In genomic region chr20:56316051-56316450, GRCh38 we compare ENCODE assay signal across 22 cellular contexts. TPM values are rescaled to one million over a fixed set of nuclear protein-coding genes. Genes with fewer than 3 reads are reported as not detected.
A peak's percentile ranks its signal among the peaks of the same experiment; 100 is the strongest.
DNase-seq lines count a peak whose midpoint lies in the region; ATAC-seq, FAIRE-seq and TF ChIP-seq lines count a peak whose summit lies in the region.
"Had no signal": no experiment of that assay in that cellular context is flagged by ENCODE, and none has a peak within 500 bp of the region (broad histone marks: within the 10 kb centered on the region; RNA-seq: fewer than 3 reads in every experiment).

No MANE protein-coding gene starts in this region.

- H3K9me3 ChIP-seq in endodermal cell (ENCODE audit: control insufficient read depth, low read length), result peaks cover 45% of the 10 kb centered on the region
- H3K9me3 ChIP-seq: A549, Caco-2 had no signal

- H3K9me3 Mint-ChIP-seq in endodermal cell (peaks cover 90% of the 10 kb centered on the region), chondrocyte (ENCODE audit: low read depth) (peaks cover 3% of the 10 kb centered on the region)
- H3K9me3 Mint-ChIP-seq: HFFc6 had no signal

- H3K4me3 Mint-ChIP-seq in endodermal cell (no peak overlapping the region), chondrocyte (ENCODE audit: unreplicated experiment) (no peak overlapping the region)
- H3K4me3 Mint-ChIP-seq: CD4-positive, alpha-beta T cell; HFFc6 had no signal

- H3K4me1 Mint-ChIP-seq in endodermal cell, result no peaks in the 10 kb centered on the region
- H3K4me1 Mint-ChIP-seq in chondrocyte (ENCODE audit: low read depth), result no peaks in the 10 kb centered on the region

- no peak for FAIRE-seq in GM12891 (lab: Jason Lieb, UNC)
- FAIRE-seq: A549, D721Med had no signal

- no peaks in the 10 kb centered on the region for H3K27me3 ChIP-seq in endodermal cell (ENCODE audit: control insufficient read depth, insufficient read depth, low read length, poor library complexity, severe bottlenecking)

- H3K27ac Mint-ChIP-seq in endodermal cell (no peak overlapping the region), chondrocyte (ENCODE audit: unreplicated experiment) (no peak overlapping the region)
- H3K27ac Mint-ChIP-seq: CD4-positive, alpha-beta T cell; HFFc6 had no signal

- no peak for DNase-seq in GM12891 (ENCODE audit: insufficient read length, low spot score)
- DNase-seq in endodermal cell, result peak; percentile 41
- DNase-seq in NCI-H2196 (lab: John Stamatoyannopoulos, UW; ENCODE audit: unreplicated experiment), result no peak
- no peak for DNase-seq in NCI-H1048 (lab: John Stamatoyannopoulos, UW)
- DNase-seq in chondrocyte (ENCODE audit: low spot score), result no peak
- DNase-seq: AML-193; Caco-2; CD4-positive, alpha-beta T cell; DMS79; GDM1; GOT3; H7; HFFc6 had no signal

- TF ChIP-seq CTCF in endodermal cell (conservative IDR thresholded peaks at IDR 0.05) (no peak), chondrocyte (IDR thresholded peaks at IDR 0.05) (no peak)

- ATAC-seq in HG02571 (IDR thresholded peaks at IDR 0.05; ENCODE audit: unreplicated experiment), result peak; percentile 84
- ATAC-seq in HG03280 (IDR thresholded peaks at IDR 0.05; ENCODE audit: unreplicated experiment), result peak; percentile 62
- ATAC-seq: A549, HCT116 had no signal

- H3K36me3 ChIP-seq in endodermal cell (ENCODE audit: control insufficient read depth, insufficient read depth, low read length), result no peaks in the 10 kb centered on the region

- H3K27me3 Mint-ChIP-seq in endodermal cell (ENCODE audit: insufficient read depth), result peaks cover 1% of the 10 kb centered on the region
- peaks cover 36% of the 10 kb centered on the region for H3K27me3 Mint-ChIP-seq in chondrocyte (ENCODE audit: low read depth)

- no peak overlapping the region for H3K27ac ChIP-seq in endodermal cell (ENCODE audit: low read depth, low read length)
- H3K27ac ChIP-seq: 22Rv1, A549, C4-2B, HL-60, KMS-11 had no signal

- H3K9ac ChIP-seq in endodermal cell (ENCODE audit: extremely low read depth, low read length, poor library complexity, severe bottlenecking), result no peak overlapping the region
- H3K9ac ChIP-seq: KMS-11 had no signal

- H3K4me3 ChIP-seq in endodermal cell (ENCODE audit: low read length), result no peak overlapping the region
- H3K4me3 ChIP-seq: A549 had no signal

- H3K4me1 ChIP-seq in endodermal cell (ENCODE audit: control insufficient read depth, insufficient read depth, low read length), result no peaks in the 10 kb centered on the region
- H3K4me1 ChIP-seq: A549, Caco-2 had no signal

- TF ChIP-seq POLR2A in GM12891 (IDR thresholded peaks at IDR 0.05; ENCODE audit: low read depth, low read length), result no peak

- no peaks in the 10 kb centered on the region for H3K36me3 Mint-ChIP-seq in endodermal cell (ENCODE audit: low read depth)
- no peaks in the 10 kb centered on the region for H3K36me3 Mint-ChIP-seq in chondrocyte (ENCODE audit: low read depth)

- 62 to 79% methylated on average over 1 to 8 of the region's 8 CpGs for WGBS in endodermal cell (ENCODE audit: insufficient coverage in 1 of 2, insufficient read length in 1 of 2), 2 experiments

TF ChIP-seq in GM12891, 5 proteins besides CTCF, POLR2A, EP300 and RAD21:
- TF ChIP-seq SPI1 (IDR thresholded peaks at IDR 0.05; ENCODE audit: low read depth, low read length) (no peak), POU2F2 (IDR thresholded peaks at IDR 0.05; ENCODE audit: low read depth, low read length) (peak; percentile 85; the same call in 1 of the 2 replicates)

RNA-seq across cellular contexts. Expression of gene FAM210B, which starts 42.7 kb away (rescaled TPM):
- polyA plus RNA-seq in GM12891 (2012; ENCODE audit: low read depth, missing spikeins), result 1.4 TPM
- total RNA-seq in endodermal cell (10 to 100 TPM; 16.8 to 34.1 TPM), chondrocyte (32.2 to 44.0 TPM (median 32.6 TPM) in 3 replicates)
- 61.2 TPM for polyA plus RNA-seq in endodermal cell (2013, experiment 1 of 2)
- polyA plus RNA-seq in endodermal cell (2013, experiment 2 of 2), result 62.7 TPM
